Comparison of ENCODE assay signal across 8 cellular contexts in the genomic region with DNA sequence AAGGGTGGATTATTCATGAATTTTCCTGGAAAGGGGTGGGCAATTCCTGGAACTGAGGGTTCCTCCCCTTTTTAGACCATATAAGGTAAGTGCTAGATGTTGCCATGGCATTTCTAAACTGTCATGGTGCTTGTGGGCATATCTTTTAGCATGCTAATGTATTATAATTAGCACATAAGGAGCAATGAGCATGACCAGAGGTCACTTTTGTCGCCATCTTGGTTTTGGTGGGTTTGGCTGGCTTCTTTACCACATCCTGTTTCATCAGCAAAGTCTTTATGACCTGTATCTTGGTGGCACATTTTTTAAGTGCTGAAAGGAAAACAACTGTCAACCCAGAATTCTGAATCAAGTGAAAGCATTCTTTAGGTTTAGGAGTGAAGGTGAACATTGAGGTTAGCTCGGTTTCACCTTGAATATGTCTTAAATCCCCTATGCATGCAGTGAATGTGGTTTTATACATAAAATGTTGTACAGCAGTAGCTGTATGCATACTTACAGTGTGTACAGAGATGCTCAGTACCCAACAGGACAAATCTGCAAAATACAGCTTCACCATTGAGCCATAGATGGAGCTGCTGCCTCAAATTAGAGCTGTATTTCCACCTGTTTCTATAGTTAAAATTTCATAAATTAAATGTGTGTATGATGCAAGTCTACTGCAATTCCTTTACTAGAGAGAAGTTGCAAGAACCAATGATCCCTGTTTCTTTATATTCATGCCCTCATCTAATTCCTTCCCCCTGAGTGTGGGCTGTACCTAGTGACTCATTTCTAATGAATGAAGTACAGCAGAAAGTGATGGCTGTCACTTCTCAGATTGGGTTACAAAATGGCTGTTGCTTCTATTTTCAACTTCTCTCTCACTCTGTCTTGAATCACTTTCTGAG. TPM values are rescaled to one million over a fixed set of nuclear protein-coding genes. Genes with fewer than 3 reads are reported as not detected.
DNase-seq lines count a peak whose midpoint lies in the region; ATAC-seq and TF ChIP-seq lines count a peak whose summit lies in the region.

No MANE protein-coding gene starts in this region.

- no peak overlapping the region for H4K8ac ChIP-seq in neuronal stem cell (ENCODE audit: low read depth, low read length)

- H3K36me3 ChIP-seq in CD8-positive, alpha-beta memory T cell (ENCODE audit: insufficient read depth, low read length), result no peaks in the 10 kb centered on the region
- H3K36me3 ChIP-seq in mesodermal cell (ENCODE audit: control insufficient read depth, insufficient read depth, low read length), result no peaks in the 10 kb centered on the region
- H3K36me3 ChIP-seq in uterus, result no peaks in the 10 kb centered on the region
- H3K36me3 ChIP-seq in neuronal stem cell (replicated peaks in 1 of 2; ENCODE audit: control insufficient read depth in 2 of 2, insufficient read depth in 2 of 2, low read length in 2 of 2), result no peaks in the 10 kb centered on the region

- H3K27me3 Mint-ChIP-seq in CD8-positive, alpha-beta memory T cell, result peaks cover 10 to 22% of the 10 kb centered on the region in 2 donors
- peaks cover 1% of the 10 kb centered on the region for H3K27me3 Mint-ChIP-seq in activated naive CD8-positive, alpha-beta T cell treated with anti-CD3 and anti-CD28 coated beads, Interleukin-2, amount 50 U/mL, for 24 hours

- no peak overlapping the region for H2AFZ ChIP-seq in neuronal stem cell (ENCODE audit: low read length)

- TF ChIP-seq POLR2A in uterus (IDR thresholded peaks at IDR 0.05), result no peak

- no peak overlapping the region for H3K4ac ChIP-seq in neuronal stem cell (ENCODE audit: low read length)

- H3K4me1 ChIP-seq in CD8-positive, alpha-beta memory T cell (ENCODE audit: insufficient read depth, low read length), result no peaks in the 10 kb centered on the region
- peaks cover 16% of the 10 kb centered on the region for H3K4me1 ChIP-seq in mesodermal cell (ENCODE audit: control insufficient read depth, insufficient read depth, low read length, poor library complexity, severe bottlenecking)
- H3K4me1 ChIP-seq in uterus, result no peaks in the 10 kb centered on the region
- H3K4me1 ChIP-seq in neuronal stem cell (ENCODE audit: control insufficient read depth in 2 of 2, insufficient read depth in 1 of 2, low read depth in 1 of 2, low read length in 2 of 2), result no peaks in the 10 kb centered on the region

- POLR2A ChIA-PET in CD8-positive, alpha-beta memory T cell (lab: Charles Lee), result no interaction called here

- no peak overlapping the region for H3K4me3 ChIP-seq in CD8-positive, alpha-beta memory T cell (ENCODE audit: low read length)
- H3K4me3 ChIP-seq in mesodermal cell (ENCODE audit: extremely low read depth, insufficient read depth, low read length, poor library complexity, severe bottlenecking) (no peak overlapping the region), uterus (no peak overlapping the region), neuronal stem cell (ENCODE audit: low read length in 2 of 2) (no peak overlapping the region)

- H3K27me3 ChIP-seq in CD8-positive, alpha-beta memory T cell (ENCODE audit: insufficient read depth, low read length, poor library complexity, severe bottlenecking), result no peaks in the 10 kb centered on the region
- H3K27me3 ChIP-seq in uterus, result no peaks in the 10 kb centered on the region
- no peaks in the 10 kb centered on the region for H3K27me3 ChIP-seq in neuronal stem cell (ENCODE audit: control insufficient read depth in 3 of 3, insufficient read depth in 3 of 3, low read depth in 1 of 3, low read length in 3 of 3)

- H3K18ac ChIP-seq in neuronal stem cell (ENCODE audit: low read length), result no peak overlapping the region

- peaks cover 2 to 36% (median 10%) of the 10 kb centered on the region in 5 donors for H3K9me3 Mint-ChIP-seq in CD8-positive, alpha-beta memory T cell
- peaks cover 11% of the 10 kb centered on the region for H3K9me3 Mint-ChIP-seq in activated naive CD8-positive, alpha-beta T cell treated with anti-CD3 and anti-CD28 coated beads, Interleukin-2, amount 50 U/mL, for 24 hours

- peak overlapping the region; percentile 33 for H3K27ac ChIP-seq in CD8-positive, alpha-beta memory T cell (ENCODE audit: low read depth, low read length)
- H3K27ac ChIP-seq in mesodermal cell (ENCODE audit: low read depth, low read length, severe bottlenecking) (peak overlapping the region; percentile 79), uterus (no peak overlapping the region), neuronal stem cell (replicated peaks; ENCODE audit: low read length) (no peak overlapping the region)

- H4K91ac ChIP-seq in neuronal stem cell (ENCODE audit: low read depth, low read length, poor library complexity), result no peak overlapping the region

- no peak overlapping the region for H3K23ac ChIP-seq in neuronal stem cell (ENCODE audit: low read depth, low read length, poor library complexity)

- no peaks in the 10 kb centered on the region for H3K4me1 Mint-ChIP-seq in CD8-positive, alpha-beta memory T cell
- peaks cover 16% of the 10 kb centered on the region for H3K4me1 Mint-ChIP-seq in activated naive CD8-positive, alpha-beta T cell treated with anti-CD3 and anti-CD28 coated beads, Interleukin-2, amount 50 U/mL, for 24 hours

- H2BK120ac ChIP-seq in neuronal stem cell (ENCODE audit: low read depth, low read length), result no peak overlapping the region

- intact Hi-C loops in uterus (cut with DNase I; ENCODE audit: low total_unique reads), result no loop called here

- H2BK15ac ChIP-seq in neuronal stem cell (ENCODE audit: low read length), result no peak overlapping the region

- 94 to 100% methylated on average over 1 to 2 of the region's 2 CpGs for WGBS in mesodermal cell (ENCODE audit: insufficient coverage in 2 of 2), 2 experiments
- WGBS in neuronal stem cell (ENCODE audit: extremely low coverage in 2 of 2, insufficient read length in 2 of 2, insufficient replicate concordance in 1 of 2), 2 donors, result no CpG with 5 or more reads among the region's 2 CpGs

- H3K9ac ChIP-seq in neuronal stem cell (ENCODE audit: low read depth, low read length, poor library complexity), result no peak overlapping the region

- H3K9me3 ChIP-seq in CD8-positive, alpha-beta memory T cell (ENCODE audit: low read length), result no peaks in the 10 kb centered on the region
- H3K9me3 ChIP-seq in mesodermal cell (ENCODE audit: control insufficient read depth, low read length), result peaks cover 17% of the 10 kb centered on the region
- H3K9me3 ChIP-seq in uterus, result no peaks in the 10 kb centered on the region
- H3K9me3 ChIP-seq in neuronal stem cell (replicated peaks in 1 of 2; ENCODE audit: control insufficient read depth in 2 of 2, insufficient read depth in 1 of 2, low read depth in 1 of 2, low read length in 2 of 2), result peaks cover 8 to 9% of the 10 kb centered on the region in 2 donors

- H2BK12ac ChIP-seq in neuronal stem cell (ENCODE audit: low read length), result no peak overlapping the region

- no peak overlapping the region for H2BK5ac ChIP-seq in neuronal stem cell (ENCODE audit: low read length)

- no peak overlapping the region for H3K4me3 Mint-ChIP-seq in CD8-positive, alpha-beta memory T cell
- H3K4me3 Mint-ChIP-seq in activated naive CD8-positive, alpha-beta T cell treated with anti-CD3 and anti-CD28 coated beads, Interleukin-2, amount 50 U/mL, for 24 hours, result no peak overlapping the region

- no peaks in the 10 kb centered on the region for H3K79me1 ChIP-seq in neuronal stem cell (ENCODE audit: low read depth, low read length)

- H3K4me2 ChIP-seq in neuronal stem cell (ENCODE audit: insufficient read depth, low read length, poor library complexity, severe bottlenecking), result no peak overlapping the region

- no peak overlapping the region for H2AK5ac ChIP-seq in neuronal stem cell (ENCODE audit: low read depth, low read length)

- CTCF ChIA-PET in CD8-positive, alpha-beta memory T cell (lab: Charles Lee), result no interaction called here

- H3K36me3 Mint-ChIP-seq in CD8-positive, alpha-beta memory T cell, result peaks cover 0 to 2% (median 0%) of the 10 kb centered on the region in 3 donors
- no peaks in the 10 kb centered on the region for H3K36me3 Mint-ChIP-seq in activated naive CD8-positive, alpha-beta T cell treated with anti-CD3 and anti-CD28 coated beads, Interleukin-2, amount 50 U/mL, for 24 hours (ENCODE audit: low read depth)

- ATAC-seq in activated naive CD8-positive, alpha-beta T cell treated with anti-CD3 and anti-CD28 coated beads, Interleukin-2, amount 50 U/mL, for 24 hours, result peak; percentile 75
- no peak for ATAC-seq in GM19395 (IDR thresholded peaks at IDR 0.05; ENCODE audit: unreplicated experiment)
- ATAC-seq in HG03565 (IDR thresholded peaks at IDR 0.05; ENCODE audit: unreplicated experiment), result no peak

- TF ChIP-seq CTCF in uterus (IDR thresholded peaks at IDR 0.05), result peak in 1 of 4 experiments; percentile 14

- no peak for DNase-seq in CD8-positive, alpha-beta memory T cell
- DNase-seq in M059J (ENCODE audit: low read depth) (peak; percentile 100), uterus (no peak), neuronal stem cell (ENCODE audit: low spot score) (no peak)
- DNase-seq in activated naive CD8-positive, alpha-beta T cell treated with anti-CD3 and anti-CD28 coated beads, Interleukin-2, amount 50 U/mL, for 24 hours, result peak; percentile 14

- H3K27ac Mint-ChIP-seq in CD8-positive, alpha-beta memory T cell, result no peak overlapping the region
- peak overlapping the region; percentile 72 for H3K27ac Mint-ChIP-seq in activated naive CD8-positive, alpha-beta T cell treated with anti-CD3 and anti-CD28 coated beads, Interleukin-2, amount 50 U/mL, for 24 hours

- H3K14ac ChIP-seq in neuronal stem cell (ENCODE audit: low read length), result no peak overlapping the region

RNA-seq across cellular contexts. Expression of gene IGSF23, which starts 25.3 kb away (rescaled TPM):
- total RNA-seq in CD8-positive, alpha-beta memory T cell, result not detected
- not detected for polyA plus RNA-seq in CD8-positive, alpha-beta memory T cell
- 0.22 and 0.81 TPM in 2 replicates for total RNA-seq in M059J (2014; rRNA removed; shearing (Covaris generic))
- polyA plus RNA-seq in mesodermal cell (2013, experiment 1 of 2), result not detected
- not detected for polyA plus RNA-seq in mesodermal cell (2013, experiment 2 of 2)
- total RNA-seq in uterus, result not detected
- polyA plus RNA-seq in neuronal stem cell (2013, experiment 1 of 2), result not detected
- polyA plus RNA-seq in neuronal stem cell (2013, experiment 2 of 2), result not detected

RNA-seq across cellular contexts. Expression of gene PVR, which starts 55.6 kb away (rescaled TPM):
- total RNA-seq in CD8-positive, alpha-beta memory T cell, result 1 to 10 TPM; 5.2 to 5.3 TPM
- 0.56 TPM for polyA plus RNA-seq in CD8-positive, alpha-beta memory T cell
- total RNA-seq in M059J (2014; rRNA removed; shearing (Covaris generic)), result 95.2 and 146 TPM in 2 replicates
- polyA plus RNA-seq in mesodermal cell (2013, experiment 1 of 2), result 24.3 TPM
- 25.3 TPM for polyA plus RNA-seq in mesodermal cell (2013, experiment 2 of 2)
- 10 to 100 TPM in 3 of 4 donors, 1 to 10 TPM in 1; 7.9 to 45.3 (median 28.0) TPM for total RNA-seq in uterus
- 5.7 TPM for polyA plus RNA-seq in neuronal stem cell (2013, experiment 1 of 2)
- polyA plus RNA-seq in neuronal stem cell (2013, experiment 2 of 2), result 5.3 TPM

RNA-seq across cellular contexts. Expression of gene CEACAM20, which starts 58.6 kb away (rescaled TPM):
- total RNA-seq in CD8-positive, alpha-beta memory T cell, result not detected
- polyA plus RNA-seq in CD8-positive, alpha-beta memory T cell, result not detected
- total RNA-seq in M059J (2014; rRNA removed; shearing (Covaris generic)), result not detected in 2 replicates
- polyA plus RNA-seq in mesodermal cell (2013, experiment 1 of 2), result not detected
- not detected for polyA plus RNA-seq in mesodermal cell (2013, experiment 2 of 2)
- total RNA-seq in uterus, result 1 to 10 TPM in 1 of 4 donors, under 1 TPM in 1, not detected in 2; 0.40 to 2.9 TPM
- not detected for polyA plus RNA-seq in neuronal stem cell (2013, experiment 1 of 2)
- polyA plus RNA-seq in neuronal stem cell (2013, experiment 2 of 2), result not detected

Comparison
In these comparisons a context has a peak if more than half of its experiments do, and no peak if none do; other contexts are left out.
1. DNase-seq: peak in M059J (single experiment) and activated naive CD8-positive, alpha-beta T cell treated with anti-CD3 and anti-CD28 coated beads, Interleukin-2, amount 50 U/mL, for 24 hours (single experiment); none in CD8-positive, alpha-beta memory T cell (0 of 5), uterus (0 of 2) and neuronal stem cell (single experiment).
2. H3K27ac ChIP-seq: peak in CD8-positive, alpha-beta memory T cell (single experiment) and mesodermal cell (single experiment); none in uterus (0 of 2) and neuronal stem cell (single experiment).